In the genomic region with DNA sequence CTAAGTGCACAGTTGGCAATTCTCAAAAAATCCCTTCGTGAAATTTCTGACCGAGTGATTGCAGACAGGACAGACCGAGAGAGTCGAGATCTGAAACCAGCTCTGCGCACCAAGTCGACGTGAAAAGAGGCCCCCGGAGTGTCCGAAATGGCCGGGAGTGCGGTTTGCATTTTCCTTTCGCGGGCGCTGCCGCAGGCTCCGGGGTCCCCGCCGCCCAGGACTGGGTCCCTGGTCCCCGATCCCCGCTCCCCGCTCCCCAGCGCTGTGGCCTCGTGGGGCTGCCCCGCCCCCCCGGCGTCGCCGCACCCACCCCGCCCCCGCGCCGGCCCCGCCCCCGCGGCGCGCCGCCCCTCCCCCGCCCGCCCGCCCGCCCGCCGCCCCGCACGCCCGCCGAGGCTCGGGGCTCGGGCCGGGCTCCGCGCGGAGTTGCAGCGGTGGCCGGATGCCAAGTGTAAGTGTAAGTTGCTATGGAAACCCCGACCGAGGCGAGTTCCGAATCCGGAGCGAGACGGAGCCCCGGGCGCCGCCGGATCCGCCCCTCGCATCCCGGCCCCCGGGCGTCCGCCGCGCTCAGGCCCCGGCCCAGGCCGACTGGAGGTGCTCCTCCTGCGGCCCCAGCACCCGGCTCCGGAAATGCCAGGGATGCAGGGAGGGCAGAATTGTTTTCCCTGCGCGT, we compare ENCODE assay signal across 1 cellular context.
TF ChIP-seq lines count a peak whose summit lies in the region.

No MANE protein-coding gene starts in this region.

TF ChIP-seq in endothelial cell of umbilical vein, 7 proteins besides CTCF, POLR2A, EP300 and RAD21:
- no peak for TF ChIP-seq EZH2 (IDR thresholded peaks at IDR 0.05; ENCODE audit: borderline replicate concordance, low read depth, low read length, severe bottlenecking)
TF ChIP-seq in endothelial cell of umbilical vein: peak in this region for 0.
